1 cellular context compared by ENCODE assay signal in the genomic region with DNA sequence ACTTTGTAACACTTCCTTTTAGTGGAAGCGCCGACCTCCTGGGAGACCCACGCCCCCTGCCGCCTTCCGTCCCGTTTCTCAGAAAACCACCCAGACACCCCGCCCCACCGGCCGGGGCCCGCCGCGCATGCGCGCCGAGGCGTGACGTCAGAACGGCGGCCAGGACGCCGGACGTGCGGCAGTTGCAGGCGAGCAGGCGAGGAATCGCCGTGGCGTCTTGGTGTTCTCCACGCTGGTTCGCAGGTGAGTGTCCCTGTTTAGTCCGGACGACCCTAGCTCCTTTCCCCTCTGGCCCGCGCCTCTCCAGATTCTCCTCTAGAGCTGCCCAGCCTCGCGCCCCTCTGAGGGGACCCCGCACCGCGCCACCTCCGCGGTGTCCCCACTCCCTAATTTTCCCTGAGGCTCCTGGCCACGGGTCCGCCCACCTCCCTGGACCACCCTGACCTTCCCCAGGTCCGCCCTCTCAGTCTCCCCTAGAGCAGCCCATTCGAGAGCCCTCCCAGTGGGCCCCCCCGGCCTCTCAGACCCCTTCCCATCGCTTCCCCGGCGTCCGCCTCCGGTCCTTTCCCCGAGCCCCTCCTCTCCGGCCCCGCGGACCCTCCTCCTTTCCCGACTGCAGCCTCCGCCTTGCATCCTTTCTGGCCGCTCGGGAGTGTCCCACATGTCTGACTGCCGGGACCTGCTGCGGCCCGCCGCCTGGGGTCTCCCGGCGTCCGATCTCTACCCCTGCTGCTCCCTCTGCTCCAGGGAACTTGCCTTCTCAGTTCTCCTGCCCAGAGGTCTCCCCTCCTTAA.
A peak's percentile ranks its signal among the peaks of the same experiment; 100 is the strongest.
TF ChIP-seq lines count a peak whose summit lies in the region.

A gene with protein sequence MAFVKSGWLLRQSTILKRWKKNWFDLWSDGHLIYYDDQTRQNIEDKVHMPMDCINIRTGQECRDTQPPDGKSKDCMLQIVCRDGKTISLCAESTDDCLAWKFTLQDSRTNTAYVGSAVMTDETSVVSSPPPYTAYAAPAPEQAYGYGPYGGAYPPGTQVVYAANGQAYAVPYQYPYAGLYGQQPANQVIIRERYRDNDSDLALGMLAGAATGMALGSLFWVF (plus strand): TSS at position 181 of the 794 bp plus-strand sequence. CDS start 15,606 bp downstream, outside the sequence.

TF ChIP-seq in HepG2, 621 proteins besides CTCF, POLR2A, EP300 and RAD21 (continued from another document and continues in another):
- TF ChIP-seq, protein P1, sequence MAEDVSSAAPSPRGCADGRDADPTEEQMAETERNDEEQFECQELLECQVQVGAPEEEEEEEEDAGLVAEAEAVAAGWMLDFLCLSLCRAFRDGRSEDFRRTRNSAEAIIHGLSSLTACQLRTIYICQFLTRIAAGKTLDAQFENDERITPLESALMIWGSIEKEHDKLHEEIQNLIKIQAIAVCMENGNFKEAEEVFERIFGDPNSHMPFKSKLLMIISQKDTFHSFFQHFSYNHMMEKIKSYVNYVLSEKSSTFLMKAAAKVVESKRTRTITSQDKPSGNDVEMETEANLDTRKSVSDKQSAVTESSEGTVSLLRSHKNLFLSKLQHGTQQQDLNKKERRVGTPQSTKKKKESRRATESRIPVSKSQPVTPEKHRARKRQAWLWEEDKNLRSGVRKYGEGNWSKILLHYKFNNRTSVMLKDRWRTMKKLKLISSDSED (CRISPR knock-in tag; IDR thresholded peaks at IDR 0.05) = 0 out of 2 replicates have a peak, but pooled peaks have one; percentile 44
- TF ChIP-seq HNRNPUL1 (IDR thresholded peaks at IDR 0.05; ENCODE audit: low read depth, low read length) (no peak), SETDB1 (CRISPR knock-in tag; IDR thresholded peaks at IDR 0.05; ENCODE audit: borderline replicate concordance) (no peak), ZBTB3 (CRISPR knock-in tag; IDR thresholded peaks at IDR 0.05; ENCODE audit: borderline replicate concordance, low read depth) (0 out of 2 replicates have a peak, but pooled peaks have one; percentile 57), RBM22 (optimal IDR thresholded peaks at IDR 0.05; ENCODE audit: low read length) (no peak), SKI (IDR thresholded peaks at IDR 0.05; ENCODE audit: partially characterized antibody) (peak; percentile 58), TARDBP (CRISPR knock-in tag; IDR thresholded peaks at IDR 0.05) (0 out of 2 replicates have a peak, but pooled peaks have one; percentile 24), ZSCAN30 (CRISPR knock-in tag; IDR thresholded peaks at IDR 0.05) (no peak), ZNF737 (CRISPR knock-in tag; IDR thresholded peaks at IDR 0.05; ENCODE audit: borderline replicate concordance) (no peak), ZNF234 (CRISPR knock-in tag; conservative IDR thresholded peaks at IDR 0.05) (peak; percentile 48), AHR (CRISPR knock-in tag; IDR thresholded peaks at IDR 0.05) (no peak; the same call in 1 of the 2 replicates), ZFP36 (IDR thresholded peaks at IDR 0.05; ENCODE audit: borderline replicate concordance, low read depth, low read length, partially characterized antibody) (no peak), TBX2 (CRISPR knock-in tag; IDR thresholded peaks at IDR 0.05; ENCODE audit: borderline replicate concordance) (peak; percentile 82), IKZF4 (CRISPR knock-in tag; IDR thresholded peaks at IDR 0.05; ENCODE audit: borderline replicate concordance, low read depth, not compliant biosample characterization) (no peak), CREM (IDR thresholded peaks at IDR 0.05) (peak; percentile 72), CREM (CRISPR knock-in tag; IDR thresholded peaks at IDR 0.05) (0 out of 2 replicates have a peak, but pooled peaks have one; percentile 29), KLF13 (CRISPR knock-in tag; IDR thresholded peaks at IDR 0.05) (no peak), SMAD1 (CRISPR knock-in tag; IDR thresholded peaks at IDR 0.05; ENCODE audit: borderline replicate concordance, low read depth) (no peak), CEBPB (IDR thresholded peaks at IDR 0.05; ENCODE audit: borderline replicate concordance, low read depth, low read length) (no peak), TP53 (CRISPR knock-in tag; conservative IDR thresholded peaks at IDR 0.05) (no peak), RARA (CRISPR knock-in tag; IDR thresholded peaks at IDR 0.05) (no peak), KLF11 (CRISPR knock-in tag; IDR thresholded peaks at IDR 0.05) (no peak), KDM5A (IDR thresholded peaks at IDR 0.05; ENCODE audit: borderline replicate concordance, low read length) (peak; percentile 37), ZNF432 (CRISPR knock-in tag; IDR thresholded peaks at IDR 0.05; ENCODE audit: borderline replicate concordance) (no peak), GTF3A (CRISPR knock-in tag; conservative IDR thresholded peaks at IDR 0.05) (no peak), ZNF616 (CRISPR knock-in tag; IDR thresholded peaks at IDR 0.05; ENCODE audit: low read depth) (no peak; the same call in 1 of the 2 replicates), ZNF296 (CRISPR knock-in tag; conservative IDR thresholded peaks at IDR 0.05) (no peak), ONECUT2 (CRISPR knock-in tag; IDR thresholded peaks at IDR 0.05) (no peak), MTF2 (CRISPR knock-in tag; IDR thresholded peaks at IDR 0.05; ENCODE audit: borderline replicate concordance) (0 out of 2 replicates have a peak, but pooled peaks have one; percentile 12), NFATC3 (CRISPR knock-in tag; IDR thresholded peaks at IDR 0.05) (no peak), ZNF33B (CRISPR knock-in tag; IDR thresholded peaks at IDR 0.05) (no peak; the same call in 1 of the 2 replicates), EHMT2 (IDR thresholded peaks at IDR 0.05; ENCODE audit: borderline replicate concordance, low read depth, low read length) (no peak), ZNF570 (CRISPR knock-in tag; IDR thresholded peaks at IDR 0.05; ENCODE audit: borderline replicate concordance) (no peak)
- TF ChIP-seq, protein P2, sequence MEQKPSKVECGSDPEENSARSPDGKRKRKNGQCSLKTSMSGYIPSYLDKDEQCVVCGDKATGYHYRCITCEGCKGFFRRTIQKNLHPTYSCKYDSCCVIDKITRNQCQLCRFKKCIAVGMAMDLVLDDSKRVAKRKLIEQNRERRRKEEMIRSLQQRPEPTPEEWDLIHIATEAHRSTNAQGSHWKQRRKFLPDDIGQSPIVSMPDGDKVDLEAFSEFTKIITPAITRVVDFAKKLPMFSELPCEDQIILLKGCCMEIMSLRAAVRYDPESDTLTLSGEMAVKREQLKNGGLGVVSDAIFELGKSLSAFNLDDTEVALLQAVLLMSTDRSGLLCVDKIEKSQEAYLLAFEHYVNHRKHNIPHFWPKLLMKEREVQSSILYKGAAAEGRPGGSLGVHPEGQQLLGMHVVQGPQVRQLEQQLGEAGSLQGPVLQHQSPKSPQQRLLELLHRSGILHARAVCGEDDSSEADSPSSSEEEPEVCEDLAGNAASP (CRISPR knock-in tag; IDR thresholded peaks at IDR 0.05; ENCODE audit: borderline replicate concordance) = 0 out of 2 replicates have a peak, but pooled peaks have one; percentile 35
- TF ChIP-seq, protein P3, sequence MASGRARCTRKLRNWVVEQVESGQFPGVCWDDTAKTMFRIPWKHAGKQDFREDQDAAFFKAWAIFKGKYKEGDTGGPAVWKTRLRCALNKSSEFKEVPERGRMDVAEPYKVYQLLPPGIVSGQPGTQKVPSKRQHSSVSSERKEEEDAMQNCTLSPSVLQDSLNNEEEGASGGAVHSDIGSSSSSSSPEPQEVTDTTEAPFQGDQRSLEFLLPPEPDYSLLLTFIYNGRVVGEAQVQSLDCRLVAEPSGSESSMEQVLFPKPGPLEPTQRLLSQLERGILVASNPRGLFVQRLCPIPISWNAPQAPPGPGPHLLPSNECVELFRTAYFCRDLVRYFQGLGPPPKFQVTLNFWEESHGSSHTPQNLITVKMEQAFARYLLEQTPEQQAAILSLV (CRISPR knock-in tag; IDR thresholded peaks at IDR 0.05; ENCODE audit: borderline replicate concordance) = no peak
- TF ChIP-seq, protein P4, sequence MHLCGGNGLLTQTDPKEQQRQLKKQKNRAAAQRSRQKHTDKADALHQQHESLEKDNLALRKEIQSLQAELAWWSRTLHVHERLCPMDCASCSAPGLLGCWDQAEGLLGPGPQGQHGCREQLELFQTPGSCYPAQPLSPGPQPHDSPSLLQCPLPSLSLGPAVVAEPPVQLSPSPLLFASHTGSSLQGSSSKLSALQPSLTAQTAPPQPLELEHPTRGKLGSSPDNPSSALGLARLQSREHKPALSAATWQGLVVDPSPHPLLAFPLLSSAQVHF (CRISPR knock-in tag; IDR thresholded peaks at IDR 0.05) = no peak
- TF ChIP-seq, protein P5, sequence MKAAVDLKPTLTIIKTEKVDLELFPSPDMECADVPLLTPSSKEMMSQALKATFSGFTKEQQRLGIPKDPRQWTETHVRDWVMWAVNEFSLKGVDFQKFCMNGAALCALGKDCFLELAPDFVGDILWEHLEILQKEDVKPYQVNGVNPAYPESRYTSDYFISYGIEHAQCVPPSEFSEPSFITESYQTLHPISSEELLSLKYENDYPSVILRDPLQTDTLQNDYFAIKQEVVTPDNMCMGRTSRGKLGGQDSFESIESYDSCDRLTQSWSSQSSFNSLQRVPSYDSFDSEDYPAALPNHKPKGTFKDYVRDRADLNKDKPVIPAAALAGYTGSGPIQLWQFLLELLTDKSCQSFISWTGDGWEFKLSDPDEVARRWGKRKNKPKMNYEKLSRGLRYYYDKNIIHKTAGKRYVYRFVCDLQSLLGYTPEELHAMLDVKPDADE (CRISPR knock-in tag; IDR thresholded peaks at IDR 0.05) = no peak
- TF ChIP-seq, protein P6, sequence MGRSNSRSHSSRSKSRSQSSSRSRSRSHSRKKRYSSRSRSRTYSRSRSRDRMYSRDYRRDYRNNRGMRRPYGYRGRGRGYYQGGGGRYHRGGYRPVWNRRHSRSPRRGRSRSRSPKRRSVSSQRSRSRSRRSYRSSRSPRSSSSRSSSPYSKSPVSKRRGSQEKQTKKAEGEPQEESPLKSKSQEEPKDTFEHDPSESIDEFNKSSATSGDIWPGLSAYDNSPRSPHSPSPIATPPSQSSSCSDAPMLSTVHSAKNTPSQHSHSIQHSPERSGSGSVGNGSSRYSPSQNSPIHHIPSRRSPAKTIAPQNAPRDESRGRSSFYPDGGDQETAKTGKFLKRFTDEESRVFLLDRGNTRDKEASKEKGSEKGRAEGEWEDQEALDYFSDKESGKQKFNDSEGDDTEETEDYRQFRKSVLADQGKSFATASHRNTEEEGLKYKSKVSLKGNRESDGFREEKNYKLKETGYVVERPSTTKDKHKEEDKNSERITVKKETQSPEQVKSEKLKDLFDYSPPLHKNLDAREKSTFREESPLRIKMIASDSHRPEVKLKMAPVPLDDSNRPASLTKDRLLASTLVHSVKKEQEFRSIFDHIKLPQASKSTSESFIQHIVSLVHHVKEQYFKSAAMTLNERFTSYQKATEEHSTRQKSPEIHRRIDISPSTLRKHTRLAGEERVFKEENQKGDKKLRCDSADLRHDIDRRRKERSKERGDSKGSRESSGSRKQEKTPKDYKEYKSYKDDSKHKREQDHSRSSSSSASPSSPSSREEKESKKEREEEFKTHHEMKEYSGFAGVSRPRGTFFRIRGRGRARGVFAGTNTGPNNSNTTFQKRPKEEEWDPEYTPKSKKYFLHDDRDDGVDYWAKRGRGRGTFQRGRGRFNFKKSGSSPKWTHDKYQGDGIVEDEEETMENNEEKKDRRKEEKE (IDR thresholded peaks at IDR 0.05) = no peak
- TF ChIP-seq, protein P7, sequence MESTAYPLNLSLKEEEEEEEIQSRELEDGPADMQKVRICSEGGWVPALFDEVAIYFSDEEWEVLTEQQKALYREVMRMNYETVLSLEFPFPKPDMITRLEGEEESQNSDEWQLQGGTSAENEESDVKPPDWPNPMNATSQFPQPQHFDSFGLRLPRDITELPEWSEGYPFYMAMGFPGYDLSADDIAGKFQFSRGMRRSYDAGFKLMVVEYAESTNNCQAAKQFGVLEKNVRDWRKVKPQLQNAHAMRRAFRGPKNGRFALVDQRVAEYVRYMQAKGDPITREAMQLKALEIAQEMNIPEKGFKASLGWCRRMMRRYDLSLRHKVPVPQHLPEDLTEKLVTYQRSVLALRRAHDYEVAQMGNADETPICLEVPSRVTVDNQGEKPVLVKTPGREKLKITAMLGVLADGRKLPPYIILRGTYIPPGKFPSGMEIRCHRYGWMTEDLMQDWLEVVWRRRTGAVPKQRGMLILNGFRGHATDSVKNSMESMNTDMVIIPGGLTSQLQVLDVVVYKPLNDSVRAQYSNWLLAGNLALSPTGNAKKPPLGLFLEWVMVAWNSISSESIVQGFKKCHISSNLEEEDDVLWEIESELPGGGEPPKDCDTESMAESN (CRISPR knock-in tag; conservative IDR thresholded peaks at IDR 0.05) = peak; percentile 61; the same call in 1 of the 2 replicates
- TF ChIP-seq, protein P8, sequence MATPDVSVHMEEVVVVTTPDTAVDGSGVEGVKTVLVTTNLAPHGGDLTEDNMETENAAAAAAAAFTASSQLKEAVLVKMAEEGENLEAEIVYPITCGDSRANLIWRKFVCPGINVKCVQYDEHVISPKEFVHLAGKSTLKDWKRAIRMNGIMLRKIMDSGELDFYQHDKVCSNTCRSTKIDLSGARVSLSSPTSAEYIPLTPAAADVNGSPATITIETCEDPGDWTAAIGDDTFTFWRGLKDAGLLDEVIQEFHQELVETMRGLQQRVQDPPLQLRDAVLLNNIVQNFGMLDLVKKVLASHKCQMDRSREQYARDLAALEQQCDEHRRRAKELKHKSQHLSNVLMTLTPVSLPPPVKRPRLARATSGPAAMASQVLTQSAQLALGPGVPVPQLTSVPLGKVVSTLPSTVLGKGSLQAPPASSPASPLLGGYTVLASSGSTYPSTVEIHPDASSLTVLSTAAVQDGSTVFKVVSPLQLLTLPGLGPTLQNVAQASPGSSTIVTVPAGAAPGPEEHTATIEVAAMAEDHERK (CRISPR knock-in tag; IDR thresholded peaks at IDR 0.05; ENCODE audit: low read depth) = peak; percentile 60; the same call in 1 of the 2 replicates
